Comparison of ENCODE assay signal across 8 cellular contexts in the genomic region with DNA sequence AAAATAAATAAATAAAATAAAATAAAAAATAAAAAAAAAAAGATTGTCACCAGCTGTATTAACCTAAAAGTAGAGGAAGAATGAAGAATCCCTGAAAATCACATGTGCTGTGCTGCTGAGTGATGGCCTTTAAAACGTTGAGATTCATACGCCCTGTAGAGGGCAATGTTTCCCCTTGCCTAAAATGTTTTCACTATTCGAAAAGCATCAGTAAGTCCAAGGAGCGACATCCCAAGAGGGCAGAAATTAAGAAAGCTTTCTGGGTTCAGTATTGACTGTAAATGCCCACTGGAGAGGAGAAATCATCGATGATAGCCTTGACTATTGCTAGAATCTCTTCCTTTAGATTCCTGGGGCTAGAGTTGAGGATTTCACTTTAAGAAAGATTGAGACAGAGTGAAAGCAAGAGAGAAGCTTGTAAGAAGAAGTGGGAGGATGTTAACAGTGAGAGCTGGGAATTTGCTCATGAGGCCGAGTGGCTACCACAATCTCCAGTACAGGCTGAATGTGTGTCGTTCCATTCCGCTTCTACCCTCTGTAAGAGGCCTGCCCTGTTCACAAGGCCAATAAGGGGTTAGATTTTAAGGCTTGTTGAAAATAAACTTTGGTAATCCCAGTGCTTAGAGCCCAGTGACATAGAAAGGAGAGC.
DNase-seq lines count a peak whose midpoint lies in the region; ATAC-seq lines count a peak whose summit lies in the region.

No MANE protein-coding gene starts in this region.

- no peak overlapping the region for H3K4me3 ChIP-seq in mucosa of rectum (ENCODE audit: low read length in 2 of 2)

- peak overlapping the region; percentile 27 to 42 for H3K27ac ChIP-seq in mucosa of rectum (ENCODE audit: low read depth in 2 of 2, low read length in 2 of 2)

- no peaks in the 10 kb centered on the region for H3K27me3 ChIP-seq in mucosa of rectum (ENCODE audit: control insufficient read depth in 2 of 2, insufficient read depth in 2 of 2, low read length in 2 of 2)

- peak; percentile 79 for DNase-seq in DMS53 (lab: John Stamatoyannopoulos, UW)
- DNase-seq in HT-29 (ENCODE audit: low spot score), result peak; percentile 51
- peak; percentile 65 for DNase-seq in RPMI7951 (ENCODE audit: low read depth)
- peak; percentile 48 for DNase-seq in epidermal melanocyte (ENCODE audit: insufficient read length, low spot score)
- no peak for DNase-seq in stimulated activated CD4-positive, alpha-beta T cell treated with anti-CD3 and anti-CD28 coated beads, Interleukin-1b, Interleukin-23, amount 100 ng/mL, for 48 hours
- no peak for DNase-seq in activated CD8-positive, alpha-beta memory T cell treated with anti-CD3 and anti-CD28 coated beads, Interleukin-2, amount 50 U/mL, for 48 hours

- H3K4me1 ChIP-seq in mucosa of rectum (ENCODE audit: control insufficient read depth in 2 of 2, insufficient read depth in 2 of 2, low read length in 2 of 2), result peaks cover 0 to 2% of the 10 kb centered on the region in 2 donors

- H3K9me3 ChIP-seq in mucosa of rectum (ENCODE audit: control insufficient read depth in 2 of 2, low read length in 2 of 2), result no peaks in the 10 kb centered on the region

- H3K9ac ChIP-seq in mucosa of rectum (ENCODE audit: low read depth in 1 of 2, low read length in 2 of 2), result peak overlapping the region in 1 of 2 donors; percentile 0

- ATAC-seq in GM19452 (IDR thresholded peaks at IDR 0.05; ENCODE audit: unreplicated experiment), result peak; percentile 53

- no peaks in the 10 kb centered on the region for H3K36me3 ChIP-seq in mucosa of rectum (ENCODE audit: control insufficient read depth in 2 of 2, insufficient read depth in 2 of 2, low read length in 2 of 2)

Comparison
In these comparisons a context has a peak if more than half of its experiments do, and no peak if none do; other contexts are left out.
1. DNase-seq: peak in DMS53 (single experiment), HT-29 (single experiment), RPMI7951 (single experiment) and epidermal melanocyte (single experiment); none in stimulated activated CD4-positive, alpha-beta T cell treated with anti-CD3 and anti-CD28 coated beads, Interleukin-1b, Interleukin-23, amount 100 ng/mL, for 48 hours (single experiment) and activated CD8-positive, alpha-beta memory T cell treated with anti-CD3 and anti-CD28 coated beads, Interleukin-2, amount 50 U/mL, for 48 hours (single experiment).